Comparison of ENCODE assay signal across 18 cellular contexts in the genomic region with DNA sequence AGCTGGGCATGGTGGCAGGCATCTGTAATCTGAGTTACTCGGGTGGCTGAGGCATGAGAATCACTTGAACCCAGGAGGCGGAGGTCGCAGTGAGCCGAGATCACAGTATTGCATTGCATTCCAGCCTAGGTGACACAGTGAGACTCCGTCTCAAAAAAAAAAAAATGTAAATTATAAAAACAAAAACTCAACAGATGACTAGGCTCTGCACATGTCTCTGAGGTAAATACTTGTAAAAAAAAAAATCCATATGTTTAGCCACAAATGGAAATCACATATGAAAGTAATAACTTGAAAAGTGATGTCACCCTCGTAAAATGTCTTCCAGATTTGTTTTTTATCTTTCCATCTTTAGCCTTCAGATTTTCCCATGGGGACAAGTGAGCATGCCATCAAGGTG.
A peak's percentile ranks its signal among the peaks of the same experiment; 100 is the strongest.
DNase-seq lines count a peak whose midpoint lies in the region; ATAC-seq and TF ChIP-seq lines count a peak whose summit lies in the region.
"Had no signal": no experiment of that assay in that cellular context is flagged by ENCODE, and none has a peak within 500 bp of the region (broad histone marks: within the 10 kb centered on the region; RNA-seq: fewer than 3 reads in every experiment).

No MANE protein-coding gene starts in this region.

- H3K36me3 Mint-ChIP-seq in osteocyte (ENCODE audit: unreplicated experiment) (peaks cover 36% of the 10 kb centered on the region), mesothelial cell of epicardium (peaks cover 40% of the 10 kb centered on the region)
- H3K36me3 Mint-ChIP-seq: CD14-positive monocyte had no signal

- H3K36me3 ChIP-seq in brain microvascular endothelial cell (replicated peaks): peaks cover 12% of the 10 kb centered on the region

- TF ChIP-seq CTCF in brain microvascular endothelial cell (IDR thresholded peaks at IDR 0.05; ENCODE audit: low read depth, low read length, missing control alignments) (no peak), osteocyte (IDR thresholded peaks at IDR 0.05) (no peak), mesothelial cell of epicardium (IDR thresholded peaks at IDR 0.05; ENCODE audit: unreplicated experiment) (no peak)

- H3K4me1 Mint-ChIP-seq in osteocyte (ENCODE audit: unreplicated experiment) (peaks cover 17% of the 10 kb centered on the region), mesothelial cell of epicardium (no peaks in the 10 kb centered on the region)
- H3K4me1 Mint-ChIP-seq: CD14-positive monocyte had no signal

- intact Hi-C loops in posterior vena cava (cut with DNase I): no loop called here

- H3K27me3 Mint-ChIP-seq in osteocyte (ENCODE audit: unreplicated experiment) (no peaks in the 10 kb centered on the region), mesothelial cell of epicardium (ENCODE audit: low read depth) (no peaks in the 10 kb centered on the region)

- in situ Hi-C loops in brain microvascular endothelial cell (cut with HindIII; ENCODE audit: low pct_ligation_motif_present, low sequenced_read_pairs): no loop called here

- H3K27ac Mint-ChIP-seq in osteocyte (ENCODE audit: unreplicated experiment) (peak overlapping the region; percentile 10), mesothelial cell of epicardium (no peak overlapping the region)
- H3K27ac Mint-ChIP-seq: CD14-positive monocyte had no signal

- H3K4me3 ChIP-seq in brain microvascular endothelial cell (ENCODE audit: low read depth, low read length): no peak overlapping the region
- H3K4me3 ChIP-seq: Peyer's patch had no signal

- no peak overlapping the region for H3K4me3 Mint-ChIP-seq in osteocyte (ENCODE audit: unreplicated experiment)
- H3K4me3 Mint-ChIP-seq in mesothelial cell of epicardium: no peak overlapping the region
- H3K4me3 Mint-ChIP-seq: CD14-positive monocyte had no signal

- H3K9me3 Mint-ChIP-seq in osteocyte (ENCODE audit: unreplicated experiment) (peaks cover 10% of the 10 kb centered on the region), mesothelial cell of epicardium (peaks cover 26% of the 10 kb centered on the region)

- no peak for ATAC-seq in GM18868 (IDR thresholded peaks at IDR 0.05; ENCODE audit: unreplicated experiment)

- no peaks in the 10 kb centered on the region for H3K27me3 ChIP-seq in brain microvascular endothelial cell (replicated peaks)
- H3K27me3 ChIP-seq: Peyer's patch had no signal

- DNase-seq in ELR (ENCODE audit: low read depth) (peak; percentile 58), HS-27A (ENCODE audit: low read depth) (peak; percentile 38), brain microvascular endothelial cell (peak; percentile 12), osteocyte (ENCODE audit: extremely low spot score, unreplicated experiment) (no peak), mesothelial cell of epicardium (ENCODE audit: low spot score in 2 of 2, unreplicated experiment in 2 of 2) (no peak), posterior vena cava (ENCODE audit: low spot score) (no peak)
- DNase-seq: ACHN, AML-193, DMS79, GOT3, NCI-H1436, NCI-H1930, Peyer's patch, Right ventricle myocardium superior, T-helper 1 cell had no signal

- H3K27ac ChIP-seq in brain microvascular endothelial cell: peak overlapping the region; percentile 61
- H3K27ac ChIP-seq: KMS-11, Peyer's patch had no signal

Comparison
In these comparisons a context has a peak if more than half of its experiments do, and no peak if none do; other contexts are left out.
1. DNase-seq: peak in ELR (single experiment), HS-27A (single experiment) and brain microvascular endothelial cell (single experiment); none in osteocyte (single experiment), mesothelial cell of epicardium (0 of 2) and posterior vena cava (single experiment).